10 cellular contexts compared by ENCODE assay signal in the genomic region with DNA sequence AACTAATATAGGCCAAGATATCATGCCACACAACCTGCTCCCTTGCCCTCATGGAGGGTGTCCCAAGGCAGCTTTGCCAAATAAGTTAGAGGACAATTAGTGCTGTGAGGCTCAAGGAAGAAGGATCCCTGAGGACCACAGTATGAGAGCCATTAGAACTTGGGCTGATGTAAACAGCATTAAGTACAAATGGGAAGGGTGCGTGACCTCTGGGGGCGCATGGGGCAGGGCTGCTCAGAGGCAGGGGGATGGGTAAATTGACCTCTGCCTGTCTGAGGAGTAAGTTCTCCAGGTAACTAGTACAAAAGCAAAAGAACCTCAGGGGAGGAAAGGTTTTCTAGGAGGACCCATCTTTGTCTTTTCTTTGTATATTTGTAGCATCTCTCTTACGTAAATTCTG. TPM values are rescaled to one million over a fixed set of nuclear protein-coding genes. Genes with fewer than 3 reads are reported as not detected.
A peak's percentile ranks its signal among the peaks of the same experiment; 100 is the strongest.
DNase-seq lines count a peak whose midpoint lies in the region; ATAC-seq lines count a peak whose summit lies in the region.
"Had no signal": no experiment of that assay in that cellular context is flagged by ENCODE, and none has a peak within 500 bp of the region (broad histone marks: within the 10 kb centered on the region; RNA-seq: fewer than 3 reads in every experiment).

No MANE protein-coding gene starts in this region.

- ATAC-seq in activated naive CD4-positive, alpha-beta T cell treated with anti-CD3 and anti-CD28 coated beads, Interleukin-2, amount 50 U/mL, for 72 hours = no peak
- peak; percentile 11 for ATAC-seq in left lobe of liver
- ATAC-seq in stimulated activated naive B cell treated with anti-CD40 and anti-IgM and Interleukin-4, amounts not matched to agents 10 μg/mL and 1 μg/mL and 100 μg/mL, for 72 hours (replicated peaks) = no peak

- H3K27me3 Mint-ChIP-seq in T-helper 2 cell treated with Interferon-gamma antibody and Interleukin-4, amounts not matched to agents 5 μg/mL and 100 μg/mL, for 36 hours (ENCODE audit: low read depth) = no peaks in the 10 kb centered on the region
- H3K27me3 Mint-ChIP-seq in stimulated activated naive B cell treated with anti-CD40 and anti-IgM and Interleukin-4, amounts not matched to agents 10 μg/mL and 1 μg/mL and 100 μg/mL, for 72 hours = peaks cover 6 to 11% of the 10 kb centered on the region in 2 donors

- peak overlapping the region; percentile 59 for H3K4me3 Mint-ChIP-seq in T-helper 2 cell treated with Interferon-gamma antibody and Interleukin-4, amounts not matched to agents 5 μg/mL and 100 μg/mL, for 36 hours
- H3K4me3 Mint-ChIP-seq in stimulated activated naive B cell treated with anti-CD40 and anti-IgM and Interleukin-4, amounts not matched to agents 10 μg/mL and 1 μg/mL and 100 μg/mL, for 72 hours = peak overlapping the region; percentile 66 to 71

- peak overlapping the region; percentile 83 for H3K27ac Mint-ChIP-seq in T-helper 2 cell treated with Interferon-gamma antibody and Interleukin-4, amounts not matched to agents 5 μg/mL and 100 μg/mL, for 36 hours
- peak overlapping the region; percentile 85 to 96 for H3K27ac Mint-ChIP-seq in activated naive CD4-positive, alpha-beta T cell treated with anti-CD3 and anti-CD28 coated beads, Interleukin-2, amount 50 U/mL, for 72 hours
- H3K27ac Mint-ChIP-seq in stimulated activated naive B cell treated with anti-CD40 and anti-IgM and Interleukin-4, amounts not matched to agents 10 μg/mL and 1 μg/mL and 100 μg/mL, for 72 hours = peak overlapping the region; percentile 94

- peaks cover 5% of the 10 kb centered on the region for H3K36me3 Mint-ChIP-seq in T-helper 2 cell treated with Interferon-gamma antibody and Interleukin-4, amounts not matched to agents 5 μg/mL and 100 μg/mL, for 36 hours (ENCODE audit: low read depth)
- H3K36me3 Mint-ChIP-seq in activated naive CD4-positive, alpha-beta T cell treated with anti-CD3 and anti-CD28 coated beads, Interleukin-2, amount 50 U/mL, for 72 hours = peaks cover 12 to 16% of the 10 kb centered on the region in 2 donors
- peaks cover 2 to 3% of the 10 kb centered on the region in 2 donors for H3K36me3 Mint-ChIP-seq in stimulated activated naive B cell treated with anti-CD40 and anti-IgM and Interleukin-4, amounts not matched to agents 10 μg/mL and 1 μg/mL and 100 μg/mL, for 72 hours

- H3K9me3 Mint-ChIP-seq in T-helper 2 cell treated with Interferon-gamma antibody and Interleukin-4, amounts not matched to agents 5 μg/mL and 100 μg/mL, for 36 hours = peaks cover 5% of the 10 kb centered on the region
- H3K9me3 Mint-ChIP-seq in activated naive CD4-positive, alpha-beta T cell treated with anti-CD3 and anti-CD28 coated beads, Interleukin-2, amount 50 U/mL, for 72 hours = peaks cover 5 to 18% of the 10 kb centered on the region in 2 donors
- peaks cover 3 to 6% of the 10 kb centered on the region in 2 donors for H3K9me3 Mint-ChIP-seq in stimulated activated naive B cell treated with anti-CD40 and anti-IgM and Interleukin-4, amounts not matched to agents 10 μg/mL and 1 μg/mL and 100 μg/mL, for 72 hours

- H3K4me1 Mint-ChIP-seq in T-helper 2 cell treated with Interferon-gamma antibody and Interleukin-4, amounts not matched to agents 5 μg/mL and 100 μg/mL, for 36 hours (ENCODE audit: low read depth) = peaks cover 18% of the 10 kb centered on the region
- H3K4me1 Mint-ChIP-seq in stimulated activated naive B cell treated with anti-CD40 and anti-IgM and Interleukin-4, amounts not matched to agents 10 μg/mL and 1 μg/mL and 100 μg/mL, for 72 hours = peaks cover 38 to 63% of the 10 kb centered on the region in 2 donors

- no peak for DNase-seq in T-helper 2 cell treated with Interferon-gamma antibody and Interleukin-4, amounts not matched to agents 5 μg/mL and 100 μg/mL, for 36 hours (ENCODE audit: low spot score)
- DNase-seq in T-helper 2 cell (no peak), left lobe of liver (ENCODE audit: low spot score) (no peak), NCI-H345 treated with DMSO at 0.1 percent for 48 hours (lab: John Stamatoyannopoulos, UW; ENCODE audit: unreplicated experiment) (no peak), HT-29 (ENCODE audit: low spot score) (no peak), hypothalamus (lab: John Stamatoyannopoulos, UW) (no peak)
- DNase-seq in activated naive CD4-positive, alpha-beta T cell treated with anti-CD3 and anti-CD28 coated beads, Interleukin-2, amount 50 U/mL, for 72 hours (ENCODE audit: low spot score in 2 of 2) = no peak
- DNase-seq in stimulated activated naive B cell treated with anti-CD40 and anti-IgM and Interleukin-4, amounts not matched to agents 10 μg/mL and 1 μg/mL and 100 μg/mL, for 72 hours = no peak
- DNase-seq: 8988T, NCI-H69 had no signal

RNA-seq across cellular contexts. Expression of gene VWF, which starts 16.2 kb away (rescaled TPM):
- under 1 TPM in 1 of 2 donors, not detected in 1; 0.12 TPM for total RNA-seq in activated naive CD4-positive, alpha-beta T cell treated with anti-CD3 and anti-CD28 coated beads, Interleukin-2, amount 50 U/mL, for 72 hours
- total RNA-seq in left lobe of liver = 6.4 TPM
- under 0.01 TPM in 1 of 2 replicates, not detected in the other for total RNA-seq in HT-29 (2014; rRNA removed; shearing (Covaris generic))

RNA-seq across cellular contexts. Expression of gene CD9, which starts 59.6 kb away (rescaled TPM):
- total RNA-seq in activated naive CD4-positive, alpha-beta T cell treated with anti-CD3 and anti-CD28 coated beads, Interleukin-2, amount 50 U/mL, for 72 hours = 10 to 100 TPM in 1 of 2 donors, 1 to 10 TPM in 1; 3.4 to 27.0 TPM
- total RNA-seq in left lobe of liver = 21.2 TPM
- 164 and 169 TPM in 2 replicates for total RNA-seq in HT-29 (2014; rRNA removed; shearing (Covaris generic))
